16 cellular contexts compared by ENCODE assay signal in the genomic region with DNA sequence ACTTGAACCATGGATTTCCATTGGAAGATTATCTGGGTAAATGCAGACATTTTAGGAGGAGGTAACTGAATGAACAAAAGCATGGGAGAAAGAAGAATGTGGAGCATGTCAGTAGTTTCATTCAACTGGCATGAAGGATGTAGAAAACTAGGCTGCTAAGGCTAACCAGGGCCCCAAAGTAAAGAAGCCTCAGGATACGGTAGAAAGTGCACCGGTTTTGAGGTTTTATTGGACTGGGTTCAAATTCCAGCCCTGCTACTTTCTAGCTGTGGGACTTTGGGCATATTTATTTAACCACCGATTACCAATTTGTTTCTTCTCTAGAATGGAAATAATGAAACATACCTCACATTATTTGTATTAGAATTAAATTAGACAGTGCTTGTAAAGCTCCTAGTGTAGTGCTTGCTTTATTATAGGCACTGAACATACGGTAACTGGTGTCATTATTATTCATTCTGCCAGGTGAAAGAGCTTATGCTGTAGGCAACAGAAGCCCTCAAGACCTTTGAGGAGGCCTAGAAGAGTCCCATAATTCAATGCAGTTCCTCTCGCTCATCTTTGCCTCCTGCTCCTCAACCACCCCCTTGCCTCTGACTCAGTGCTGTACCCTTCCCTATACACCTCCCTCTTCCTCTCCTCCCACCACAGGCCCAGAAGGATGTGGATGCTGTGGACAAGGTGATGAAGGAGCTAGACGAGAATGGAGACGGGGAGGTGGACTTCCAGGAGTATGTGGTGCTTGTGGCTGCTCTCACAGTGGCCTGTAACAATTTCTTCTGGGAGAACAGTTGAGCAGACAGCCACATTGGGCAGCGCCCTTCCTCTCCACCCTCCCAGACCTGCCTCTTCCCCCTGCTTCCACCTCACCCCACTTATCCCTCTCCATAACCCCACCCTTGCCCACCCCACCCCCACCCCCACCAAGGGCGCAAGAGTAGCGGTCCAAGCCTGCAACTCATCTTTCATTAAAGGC. TPM values are rescaled to one million over a fixed set of nuclear protein-coding genes. Genes with fewer than 3 reads are reported as not detected.
DNase-seq lines count a peak whose midpoint lies in the region; ATAC-seq and TF ChIP-seq lines count a peak whose summit lies in the region.
"Had no signal": no experiment of that assay in that cellular context is flagged by ENCODE, and none has a peak within 500 bp of the region (broad histone marks: within the 10 kb centered on the region; RNA-seq: fewer than 3 reads in every experiment).

No MANE protein-coding gene starts in this region.

- H3K9ac ChIP-seq in colonic mucosa (ENCODE audit: low read depth in 2 of 2, low read length in 2 of 2) = no peak overlapping the region

- peaks cover 13% of the 10 kb centered on the region for H3K36me3 Mint-ChIP-seq in activated CD4-positive, alpha-beta T cell treated with anti-CD3 and anti-CD28 coated beads for 36 hours (ENCODE audit: low read depth)
- H3K36me3 Mint-ChIP-seq in HFFc6 (ENCODE audit: low read depth) = peaks cover 30% of the 10 kb centered on the region
- peaks cover 5% of the 10 kb centered on the region for H3K36me3 Mint-ChIP-seq in osteocyte (ENCODE audit: unreplicated experiment)

- H3K27ac Mint-ChIP-seq in activated CD4-positive, alpha-beta T cell treated with anti-CD3 and anti-CD28 coated beads for 36 hours = peak overlapping the region; percentile 59
- peak overlapping the region; percentile 39 for H3K27ac Mint-ChIP-seq in HFFc6
- H3K27ac Mint-ChIP-seq in osteocyte (ENCODE audit: unreplicated experiment) = peak overlapping the region; percentile 28
- H3K27ac Mint-ChIP-seq: endodermal cell had no signal

- H3K36me3 ChIP-seq in colonic mucosa = no peaks in the 10 kb centered on the region
- peaks cover 15% of the 10 kb centered on the region for H3K36me3 ChIP-seq in BE2C
- H3K36me3 ChIP-seq: thoracic aorta had no signal

- POLR2A ChIA-PET in activated CD4-positive, alpha-beta T cell treated with anti-CD3 and anti-CD28 coated beads for 36 hours (lab: Charles Lee) = interaction anchor here (0.6 to 0.8 kb wide), 2 partner anchors 12 to 102 kb away, joined by 3 to 8 read pairs; no protein-coding TSS in a partner anchor

- intact Hi-C loops in activated CD4-positive, alpha-beta T cell treated with anti-CD3 and anti-CD28 coated beads for 36 hours (cut with DNase I, micrococcal nuclease) = loop anchor here (2.0 to 5.0 kb wide), 4 partner anchors 96 to 1597 kb away; partner anchors contain the start of genes GATAD2B (in 1 of the 2) and INTS3 (in 1 of the 2)
- intact Hi-C loops in colonic mucosa (cut with DNase I) = no loop called here

- H3K27me3 ChIP-seq in colonic mucosa (no peaks in the 10 kb centered on the region), BE2C (no peaks in the 10 kb centered on the region)
- H3K27me3 ChIP-seq: gastroesophageal sphincter had no signal

- TF ChIP-seq POLR2A in erythroblast (IDR thresholded peaks at IDR 0.05; ENCODE audit: low read length) = no peak

- CTCF ChIA-PET in activated CD4-positive, alpha-beta T cell treated with anti-CD3 and anti-CD28 coated beads for 36 hours (lab: Charles Lee) = interaction anchor here (1.0 to 7.1 kb wide), 4 partner anchors 10 to 121 kb away, joined by 3 to 60 read pairs (median 5); partner anchors contain the start of gene S100A14

- peak; percentile 25 for DNase-seq in activated CD4-positive, alpha-beta T cell treated with anti-CD3 and anti-CD28 coated beads for 36 hours
- no peak for DNase-seq in activated CD4-positive, alpha-beta T cell treated with anti-CD3 and anti-CD28 coated beads for 1 hour
- peak; percentile 38 for DNase-seq in HFFc6
- no peak for DNase-seq in colonic mucosa
- DNase-seq in osteocyte (ENCODE audit: extremely low spot score, unreplicated experiment) = no peak
- no peak for DNase-seq in BE2C
- DNase-seq in erythroblast (lab: John Stamatoyannopoulos, UW) = no peak
- DNase-seq: anterior cingulate cortex, endodermal cell, NCI-H1436 treated with DMSO at 0.1 percent for 48 hours, NCI-H774 had no signal

- peaks cover 14% of the 10 kb centered on the region for H3K4me1 ChIP-seq in colonic mucosa
- peaks cover 9% of the 10 kb centered on the region for H3K4me1 ChIP-seq in BE2C

- H3K4me1 Mint-ChIP-seq in activated CD4-positive, alpha-beta T cell treated with anti-CD3 and anti-CD28 coated beads for 36 hours = peaks cover 35% of the 10 kb centered on the region
- peaks cover 52% of the 10 kb centered on the region for H3K4me1 Mint-ChIP-seq in HFFc6 (ENCODE audit: low read depth)
- peaks cover 69% of the 10 kb centered on the region for H3K4me1 Mint-ChIP-seq in osteocyte (ENCODE audit: unreplicated experiment)

- peak overlapping the region; percentile 21 for H3K27ac ChIP-seq in colonic mucosa

- no peaks in the 10 kb centered on the region for H3K9me3 Mint-ChIP-seq in activated CD4-positive, alpha-beta T cell treated with anti-CD3 and anti-CD28 coated beads for 36 hours (ENCODE audit: low read depth)
- peaks cover 4% of the 10 kb centered on the region; the same call in 1 of the 2 replicates for H3K9me3 Mint-ChIP-seq in HFFc6
- H3K9me3 Mint-ChIP-seq in osteocyte (ENCODE audit: unreplicated experiment) = no peaks in the 10 kb centered on the region
- H3K9me3 Mint-ChIP-seq: IgD-negative memory B cell; natural killer cell treated with Interleukin-12 subunit alpha and Interleukin-12 subunit beta and Interleukin-15 and Interleukin-18, amount 100 ng/mL, for 72 hours had no signal

- peak; percentile 8 for ATAC-seq in activated CD4-positive, alpha-beta T cell treated with anti-CD3 and anti-CD28 coated beads for 36 hours
- no peak for ATAC-seq in GM19351 (IDR thresholded peaks at IDR 0.05; ENCODE audit: unreplicated experiment)
- ATAC-seq: gastroesophageal sphincter; natural killer cell treated with Interleukin-12 subunit alpha and Interleukin-12 subunit beta and Interleukin-15 and Interleukin-18, amount 100 ng/mL, for 72 hours had no signal

- H3K4me3 ChIP-seq in colonic mucosa (no peak overlapping the region), BE2C (ENCODE audit: low read depth, low read length) (no peak overlapping the region)
- H3K4me3 ChIP-seq: gastroesophageal sphincter, thoracic aorta had no signal

- no peak overlapping the region for H3K4me3 Mint-ChIP-seq in activated CD4-positive, alpha-beta T cell treated with anti-CD3 and anti-CD28 coated beads for 36 hours
- H3K4me3 Mint-ChIP-seq in HFFc6 (peak overlapping the region; percentile 28; the same call in 1 of the 2 replicates), osteocyte (ENCODE audit: unreplicated experiment) (no peak overlapping the region)
- H3K4me3 Mint-ChIP-seq: endodermal cell; natural killer cell treated with Interleukin-12 subunit alpha and Interleukin-12 subunit beta and Interleukin-15 and Interleukin-18, amount 100 ng/mL, for 72 hours had no signal

- H3K9me3 ChIP-seq in colonic mucosa (no peaks in the 10 kb centered on the region), BE2C (no peaks in the 10 kb centered on the region)
- H3K9me3 ChIP-seq: gastroesophageal sphincter, thoracic aorta had no signal

- TF ChIP-seq CTCF in HFFc6 (IDR thresholded peaks at IDR 0.05) = no peak
- no peak for TF ChIP-seq CTCF in colonic mucosa (IDR thresholded peaks at IDR 0.05)
- no peak for TF ChIP-seq CTCF in osteocyte (IDR thresholded peaks at IDR 0.05)
- no peak for TF ChIP-seq CTCF in BE2C (IDR thresholded peaks at IDR 0.05; ENCODE audit: low read depth, low read length)

- peaks cover 2% of the 10 kb centered on the region for H3K27me3 Mint-ChIP-seq in activated CD4-positive, alpha-beta T cell treated with anti-CD3 and anti-CD28 coated beads for 36 hours
- H3K27me3 Mint-ChIP-seq in HFFc6 (ENCODE audit: insufficient read depth) (peaks cover 6% of the 10 kb centered on the region), osteocyte (ENCODE audit: unreplicated experiment) (no peaks in the 10 kb centered on the region)

RNA-seq across cellular contexts. Expression of gene CHTOP, which starts 2.5 kb away (rescaled TPM):
- 10 to 100 TPM; 85.1 to 91.4 TPM for total RNA-seq in activated CD4-positive, alpha-beta T cell treated with anti-CD3 and anti-CD28 coated beads for 36 hours
- 10 to 100 TPM; 48.1 to 57.9 (median 53.9) TPM for total RNA-seq in HFFc6 (2021; fragmentation: NEBNext Ultra II Directional; extraction: Animal tissue kit (Norgen Biotek cat#: 25700))
- total RNA-seq in colonic mucosa = 10 to 100 TPM; 51.3 to 88.6 TPM
- total RNA-seq in osteocyte = 74.3 and 75.2 TPM in 2 replicates
- polyA plus RNA-seq in BE2C (2012; ENCODE audit: insufficient read depth, insufficient read length, low read depth) = 244 TPM

RNA-seq across cellular contexts. Expression of gene S100A1, which starts 3.1 kb away (rescaled TPM):
- total RNA-seq in activated CD4-positive, alpha-beta T cell treated with anti-CD3 and anti-CD28 coated beads for 36 hours = not detected
- under 1 TPM in 3 of 6 experiments, not detected in 3; 0.59 to 0.96 (median 0.82) TPM for total RNA-seq in HFFc6 (2021; fragmentation: NEBNext Ultra II Directional; extraction: Animal tissue kit (Norgen Biotek cat#: 25700))
- total RNA-seq in colonic mucosa = 1 to 10 TPM in 1 of 2 donors, under 1 TPM in 1; 0.69 to 1.5 TPM
- 1.1 TPM in 1 of 2 replicates, not detected in the other for total RNA-seq in osteocyte
- polyA plus RNA-seq in BE2C (2012; ENCODE audit: insufficient read depth, insufficient read length, low read depth) = 2.4 TPM
- total RNA-seq: natural killer cell treated with Interleukin-12 subunit alpha and Interleukin-12 subunit beta and Interleukin-15 and Interleukin-18, amount 100 ng/mL, for 72 hours; thoracic aorta had no signal
- polyA plus RNA-seq: IgD-negative memory B cell had no signal

RNA-seq across cellular contexts. Expression of gene S100A13, which starts 4.0 kb away (rescaled TPM):
- 1 to 10 TPM; 5.4 TPM for total RNA-seq in activated CD4-positive, alpha-beta T cell treated with anti-CD3 and anti-CD28 coated beads for 36 hours
- total RNA-seq in HFFc6 (2021; fragmentation: NEBNext Ultra II Directional; extraction: Animal tissue kit (Norgen Biotek cat#: 25700)) = 100 to 1,000 TPM; 162 to 225 (median 208) TPM
- total RNA-seq in colonic mucosa (10 to 100 TPM; 45.2 to 67.2 TPM), osteocyte (126 and 128 TPM in 2 replicates)
- polyA plus RNA-seq in BE2C (2012; ENCODE audit: insufficient read depth, insufficient read length, low read depth) = 4.6 TPM

RNA-seq across cellular contexts. Expression of gene S100A14, which starts 15.2 kb away (rescaled TPM):
- under 1 TPM; 0.14 to 0.34 TPM for total RNA-seq in activated CD4-positive, alpha-beta T cell treated with anti-CD3 and anti-CD28 coated beads for 36 hours
- under 1 TPM in 1 of 6 experiments, not detected in 5; 0.54 TPM for total RNA-seq in HFFc6 (2021; fragmentation: NEBNext Ultra II Directional; extraction: Animal tissue kit (Norgen Biotek cat#: 25700))
- 100 to 1,000 TPM; 543 to 565 TPM for total RNA-seq in colonic mucosa
- total RNA-seq in osteocyte = not detected in 2 replicates
- not detected for polyA plus RNA-seq in BE2C (2012; ENCODE audit: insufficient read depth, insufficient read length, low read depth)
- total RNA-seq: natural killer cell treated with Interleukin-12 subunit alpha and Interleukin-12 subunit beta and Interleukin-15 and Interleukin-18, amount 100 ng/mL, for 72 hours had no signal
- polyA plus RNA-seq: IgD-negative memory B cell had no signal

RNA-seq across cellular contexts. Expression of gene S100A16, which starts 18.4 kb away (rescaled TPM):
- not detected for total RNA-seq in activated CD4-positive, alpha-beta T cell treated with anti-CD3 and anti-CD28 coated beads for 36 hours
- 100 to 1,000 TPM; 235 to 351 (median 258) TPM for total RNA-seq in HFFc6 (2021; fragmentation: NEBNext Ultra II Directional; extraction: Animal tissue kit (Norgen Biotek cat#: 25700))
- 100 to 1,000 TPM; 232 to 288 TPM for total RNA-seq in colonic mucosa
- total RNA-seq in osteocyte = 134 and 143 TPM in 2 replicates
- 8.3 TPM for polyA plus RNA-seq in BE2C (2012; ENCODE audit: insufficient read depth, insufficient read length, low read depth)
- total RNA-seq: natural killer cell treated with Interleukin-12 subunit alpha and Interleukin-12 subunit beta and Interleukin-15 and Interleukin-18, amount 100 ng/mL, for 72 hours had no signal
- polyA plus RNA-seq: IgD-negative memory B cell had no signal

Comparison
In these comparisons a context has a peak if more than half of its experiments do, and no peak if none do; other contexts are left out.
1. DNase-seq: peak in activated CD4-positive, alpha-beta T cell treated with anti-CD3 and anti-CD28 coated beads for 36 hours (single experiment) and HFFc6 (single experiment); none in activated CD4-positive, alpha-beta T cell treated with anti-CD3 and anti-CD28 coated beads for 1 hour (single experiment), colonic mucosa (single experiment), osteocyte (single experiment), BE2C (single experiment) and erythroblast (0 of 2).
2. RNA of gene S100A13, which starts 4.0 kb away (total RNA-seq): 162 to 225 TPM in HFFc6, 126 to 128 TPM in osteocyte and 45.2 to 67.2 TPM in colonic mucosa; 5.4 TPM in activated CD4-positive, alpha-beta T cell treated with anti-CD3 and anti-CD28 coated beads for 36 hours; every median in the first group is over 4 times any median in the second.
3. Peak in every context shown above with its lines, with median percentiles within 50 percentile points of each other: H3K27ac Mint-ChIP-seq.